1 cellular context compared by ENCODE assay signal in the genomic region with DNA sequence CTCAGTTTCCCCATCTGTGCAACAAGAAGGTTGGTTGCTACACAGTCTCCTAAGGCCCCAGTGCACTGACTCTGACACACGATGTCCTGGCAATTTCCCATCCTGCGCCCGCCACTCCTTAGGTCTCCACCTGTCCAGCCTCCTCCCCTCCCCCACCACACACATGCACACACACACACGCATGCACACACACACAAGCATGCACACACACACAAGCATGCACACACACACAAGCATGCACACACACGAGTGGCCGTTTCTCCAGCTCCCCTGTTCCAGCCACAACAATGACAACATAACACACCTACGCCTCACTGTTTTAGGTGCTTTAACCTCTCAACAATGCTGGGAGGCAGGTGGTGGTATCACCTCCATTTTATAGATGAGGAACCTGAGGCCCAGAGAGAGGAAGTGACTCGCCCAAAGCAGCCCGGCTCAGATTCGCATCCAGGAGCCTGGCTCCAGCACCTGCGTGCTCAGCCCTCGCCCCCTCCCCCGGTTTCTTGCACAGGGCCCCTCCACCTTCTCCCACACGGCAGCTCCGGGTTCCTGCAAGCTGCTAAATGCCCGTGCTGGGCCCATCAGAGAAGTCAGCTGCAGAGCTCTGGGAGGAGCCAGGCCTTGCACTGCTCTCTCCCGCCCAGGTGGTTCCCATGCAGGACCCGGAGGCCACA.
TF ChIP-seq lines count a peak whose summit lies in the region.

No MANE protein-coding gene starts in this region.

TF ChIP-seq in HEK293, 187 proteins besides CTCF, POLR2A, EP300 and RAD21 (continued from another document):
- TF ChIP-seq, protein P1, sequence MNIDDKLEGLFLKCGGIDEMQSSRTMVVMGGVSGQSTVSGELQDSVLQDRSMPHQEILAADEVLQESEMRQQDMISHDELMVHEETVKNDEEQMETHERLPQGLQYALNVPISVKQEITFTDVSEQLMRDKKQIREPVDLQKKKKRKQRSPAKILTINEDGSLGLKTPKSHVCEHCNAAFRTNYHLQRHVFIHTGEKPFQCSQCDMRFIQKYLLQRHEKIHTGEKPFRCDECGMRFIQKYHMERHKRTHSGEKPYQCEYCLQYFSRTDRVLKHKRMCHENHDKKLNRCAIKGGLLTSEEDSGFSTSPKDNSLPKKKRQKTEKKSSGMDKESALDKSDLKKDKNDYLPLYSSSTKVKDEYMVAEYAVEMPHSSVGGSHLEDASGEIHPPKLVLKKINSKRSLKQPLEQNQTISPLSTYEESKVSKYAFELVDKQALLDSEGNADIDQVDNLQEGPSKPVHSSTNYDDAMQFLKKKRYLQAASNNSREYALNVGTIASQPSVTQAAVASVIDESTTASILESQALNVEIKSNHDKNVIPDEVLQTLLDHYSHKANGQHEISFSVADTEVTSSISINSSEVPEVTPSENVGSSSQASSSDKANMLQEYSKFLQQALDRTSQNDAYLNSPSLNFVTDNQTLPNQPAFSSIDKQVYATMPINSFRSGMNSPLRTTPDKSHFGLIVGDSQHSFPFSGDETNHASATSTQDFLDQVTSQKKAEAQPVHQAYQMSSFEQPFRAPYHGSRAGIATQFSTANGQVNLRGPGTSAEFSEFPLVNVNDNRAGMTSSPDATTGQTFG (tag by site-specific recombination; IDR thresholded peaks at IDR 0.05; ENCODE audit: borderline replicate concordance) = peak; percentile 52; the same call in 1 of the 2 replicates
- TF ChIP-seq, protein P2, sequence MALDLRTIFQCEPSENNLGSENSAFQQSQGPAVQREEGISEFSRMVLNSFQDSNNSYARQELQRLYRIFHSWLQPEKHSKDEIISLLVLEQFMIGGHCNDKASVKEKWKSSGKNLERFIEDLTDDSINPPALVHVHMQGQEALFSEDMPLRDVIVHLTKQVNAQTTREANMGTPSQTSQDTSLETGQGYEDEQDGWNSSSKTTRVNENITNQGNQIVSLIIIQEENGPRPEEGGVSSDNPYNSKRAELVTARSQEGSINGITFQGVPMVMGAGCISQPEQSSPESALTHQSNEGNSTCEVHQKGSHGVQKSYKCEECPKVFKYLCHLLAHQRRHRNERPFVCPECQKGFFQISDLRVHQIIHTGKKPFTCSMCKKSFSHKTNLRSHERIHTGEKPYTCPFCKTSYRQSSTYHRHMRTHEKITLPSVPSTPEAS (tag by site-specific recombination; IDR thresholded peaks at IDR 0.05) = peak; percentile 98
- TF ChIP-seq, protein P3, sequence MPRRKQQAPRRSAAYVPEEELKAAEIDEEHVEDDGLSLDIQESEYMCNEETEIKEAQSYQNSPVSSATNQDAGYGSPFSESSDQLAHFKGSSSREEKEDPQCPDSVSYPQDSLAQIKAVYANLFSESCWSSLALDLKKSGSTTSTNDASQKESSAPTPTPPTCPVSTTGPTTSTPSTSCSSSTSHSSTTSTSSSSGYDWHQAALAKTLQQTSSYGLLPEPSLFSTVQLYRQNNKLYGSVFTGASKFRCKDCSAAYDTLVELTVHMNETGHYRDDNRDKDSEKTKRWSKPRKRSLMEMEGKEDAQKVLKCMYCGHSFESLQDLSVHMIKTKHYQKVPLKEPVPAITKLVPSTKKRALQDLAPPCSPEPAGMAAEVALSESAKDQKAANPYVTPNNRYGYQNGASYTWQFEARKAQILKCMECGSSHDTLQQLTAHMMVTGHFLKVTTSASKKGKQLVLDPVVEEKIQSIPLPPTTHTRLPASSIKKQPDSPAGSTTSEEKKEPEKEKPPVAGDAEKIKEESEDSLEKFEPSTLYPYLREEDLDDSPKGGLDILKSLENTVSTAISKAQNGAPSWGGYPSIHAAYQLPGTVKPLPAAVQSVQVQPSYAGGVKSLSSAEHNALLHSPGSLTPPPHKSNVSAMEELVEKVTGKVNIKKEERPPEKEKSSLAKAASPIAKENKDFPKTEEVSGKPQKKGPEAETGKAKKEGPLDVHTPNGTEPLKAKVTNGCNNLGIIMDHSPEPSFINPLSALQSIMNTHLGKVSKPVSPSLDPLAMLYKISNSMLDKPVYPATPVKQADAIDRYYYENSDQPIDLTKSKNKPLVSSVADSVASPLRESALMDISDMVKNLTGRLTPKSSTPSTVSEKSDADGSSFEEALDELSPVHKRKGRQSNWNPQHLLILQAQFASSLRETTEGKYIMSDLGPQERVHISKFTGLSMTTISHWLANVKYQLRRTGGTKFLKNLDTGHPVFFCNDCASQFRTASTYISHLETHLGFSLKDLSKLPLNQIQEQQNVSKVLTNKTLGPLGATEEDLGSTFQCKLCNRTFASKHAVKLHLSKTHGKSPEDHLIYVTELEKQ (tag by site-specific recombination; IDR thresholded peaks at IDR 0.05; ENCODE audit: borderline replicate concordance) = no peak
- TF ChIP-seq, protein P4, sequence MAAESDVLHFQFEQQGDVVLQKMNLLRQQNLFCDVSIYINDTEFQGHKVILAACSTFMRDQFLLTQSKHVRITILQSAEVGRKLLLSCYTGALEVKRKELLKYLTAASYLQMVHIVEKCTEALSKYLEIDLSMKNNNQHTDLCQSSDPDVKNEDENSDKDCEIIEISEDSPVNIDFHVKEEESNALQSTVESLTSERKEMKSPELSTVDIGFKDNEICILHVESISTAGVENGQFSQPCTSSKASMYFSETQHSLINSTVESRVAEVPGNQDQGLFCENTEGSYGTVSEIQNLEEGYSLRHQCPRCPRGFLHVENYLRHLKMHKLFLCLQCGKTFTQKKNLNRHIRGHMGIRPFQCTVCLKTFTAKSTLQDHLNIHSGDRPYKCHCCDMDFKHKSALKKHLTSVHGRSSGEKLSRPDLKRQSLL (tag by site-specific recombination; IDR thresholded peaks at IDR 0.05) = 0 out of 2 replicates have a peak, but pooled peaks have one; percentile 10
- TF ChIP-seq EGR2 (tag by site-specific recombination; IDR thresholded peaks at IDR 0.05; ENCODE audit: low read depth) = peak; percentile 48
- TF ChIP-seq ZNF624 (tag by site-specific recombination; IDR thresholded peaks at IDR 0.05) = no peak
